ENCODE assay signal across 8 cellular contexts in the genomic region with DNA sequence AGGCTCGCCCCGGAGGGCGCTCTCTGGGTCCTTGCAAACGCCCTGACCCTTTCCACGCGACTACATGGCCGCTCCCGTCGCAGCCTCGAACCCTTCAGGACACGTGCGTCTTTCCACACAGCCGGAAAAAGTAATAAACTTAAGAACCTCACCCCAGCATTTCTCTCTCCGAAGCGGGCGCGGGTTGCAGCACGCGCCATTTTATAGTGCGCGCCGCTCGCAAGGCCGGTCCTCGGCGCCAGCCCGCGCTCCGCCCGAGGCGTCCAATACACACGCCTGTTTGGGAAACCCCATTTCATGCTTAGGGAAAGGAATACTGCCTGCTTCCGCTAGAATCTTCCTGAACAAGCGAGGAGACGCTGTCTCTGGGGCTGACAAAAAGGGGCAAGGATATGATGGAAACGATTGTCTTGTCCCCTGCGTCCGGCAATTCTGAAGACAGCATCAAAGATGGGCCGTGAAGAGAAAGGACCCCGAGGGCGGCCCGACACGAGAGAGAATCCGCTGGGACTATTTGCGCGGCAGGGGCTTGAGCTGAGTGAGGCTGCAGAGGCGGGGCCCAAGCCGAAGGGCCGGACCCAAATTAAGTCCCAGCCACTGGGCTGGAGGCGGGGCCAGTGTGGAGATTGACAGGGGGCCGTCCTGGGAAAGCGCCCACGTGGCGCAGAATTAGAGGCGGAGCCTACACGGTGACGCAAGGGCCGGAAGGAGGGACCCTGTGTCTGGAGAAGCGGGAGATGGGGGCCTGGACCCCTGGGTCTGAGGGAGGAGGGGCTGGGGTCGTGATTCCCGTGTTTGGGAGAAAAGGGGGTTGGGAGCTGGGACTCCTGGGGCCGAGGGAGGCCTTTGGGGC. TPM values are rescaled to one million over a fixed set of nuclear protein-coding genes. Genes with fewer than 3 reads are reported as not detected.
DNase-seq lines count a peak whose midpoint lies in the region; ATAC-seq, FAIRE-seq and TF ChIP-seq lines count a peak whose summit lies in the region.

No MANE protein-coding gene starts in this region.

- H3K36me3 ChIP-seq in astrocyte (ENCODE audit: insufficient read depth, low read length) (peaks cover 6% of the 10 kb centered on the region), uterus (no peaks in the 10 kb centered on the region)

- H3K9ac ChIP-seq in astrocyte (ENCODE audit: low read length) = peak overlapping the region; percentile 94

- peaks cover 36% of the 10 kb centered on the region for H4K20me1 ChIP-seq in astrocyte (ENCODE audit: insufficient read depth, low read length)

- H3K9me3 ChIP-seq in astrocyte (ENCODE audit: insufficient read depth, low read depth, low read length) (no peaks in the 10 kb centered on the region), right cardiac atrium (ENCODE audit: control insufficient read depth, low read length) (no peaks in the 10 kb centered on the region), uterus (no peaks in the 10 kb centered on the region)

- peak; percentile 89 for ATAC-seq in GM18505 (IDR thresholded peaks at IDR 0.05; ENCODE audit: unreplicated experiment)
- peak; percentile 81 for ATAC-seq in HG02973 (IDR thresholded peaks at IDR 0.05; ENCODE audit: unreplicated experiment)
- peak; percentile 99 to 100 for ATAC-seq in right cardiac atrium

- H3K27ac Mint-ChIP-seq in astrocyte (ENCODE audit: unreplicated experiment) = peak overlapping the region; percentile 100

- H3K27me3 Mint-ChIP-seq in astrocyte (ENCODE audit: low read depth, unreplicated experiment) = no peaks in the 10 kb centered on the region

- H3K27ac ChIP-seq in astrocyte (ENCODE audit: low read depth, low read length) (peak overlapping the region; percentile 99), right cardiac atrium (ENCODE audit: low read length) (peak overlapping the region; percentile 89), uterus (peak overlapping the region; percentile 97 to 98)

- TF ChIP-seq CTCF in astrocyte (IDR thresholded peaks at IDR 0.05; ENCODE audit: insufficient read depth, low read depth, low read length) (no peak), uterus (IDR thresholded peaks at IDR 0.05) (peak in 1 of 4 experiments; percentile 13)

- H3K4me3 ChIP-seq in astrocyte (ENCODE audit: insufficient read depth, low read depth, low read length) (peak overlapping the region; percentile 93), right cardiac atrium (ENCODE audit: low read length) (peak overlapping the region; percentile 94), uterus (peak overlapping the region; percentile 74 to 85)

- TF ChIP-seq POLR2A in GM18505 (IDR thresholded peaks at IDR 0.05; ENCODE audit: borderline replicate concordance, extremely low read depth, insufficient read depth, insufficient read length) (peak; percentile 99), uterus (IDR thresholded peaks at IDR 0.05) (peak; percentile 6 to 42)

- H2AFZ ChIP-seq in astrocyte (ENCODE audit: low read depth, low read length) = peak overlapping the region; percentile 85

- peaks cover 11% of the 10 kb centered on the region for H3K36me3 Mint-ChIP-seq in astrocyte (ENCODE audit: low read depth, unreplicated experiment)

- H3K27me3 ChIP-seq in astrocyte (ENCODE audit: insufficient read depth, low read length) = no peaks in the 10 kb centered on the region
- no peaks in the 10 kb centered on the region for H3K27me3 ChIP-seq in right cardiac atrium (ENCODE audit: control insufficient read depth, insufficient read depth)
- H3K27me3 ChIP-seq in uterus = no peaks in the 10 kb centered on the region

- peaks cover 11% of the 10 kb centered on the region for H3K4me1 Mint-ChIP-seq in astrocyte (ENCODE audit: low read depth, unreplicated experiment)

- FAIRE-seq in astrocyte (lab: Jason Lieb, UNC) = no peak

- under 1% methylated on average over 62 of the region's 62 CpGs for WGBS in right cardiac atrium

- peaks cover 12% of the 10 kb centered on the region for H3K4me1 ChIP-seq in astrocyte (ENCODE audit: insufficient read depth, low read length)
- H3K4me1 ChIP-seq in right cardiac atrium (ENCODE audit: control insufficient read depth, insufficient read depth, low read length) = peaks cover 6% of the 10 kb centered on the region
- H3K4me1 ChIP-seq in uterus = peaks cover 0 to 11% of the 10 kb centered on the region in 2 donors

- peak; percentile 99 for DNase-seq in NCI-H1930 (lab: John Stamatoyannopoulos, UW)
- DNase-seq in T-helper 22 cell (ENCODE audit: low read depth) = peak; percentile 94
- peak; percentile 96 for DNase-seq in astrocyte (ENCODE audit: low read depth)
- DNase-seq in right cardiac atrium = peak; percentile 100
- DNase-seq in pulmonary artery endothelial cell (ENCODE audit: low read depth, low spot score) = peak; percentile 93
- peak; percentile 98 to 99 for DNase-seq in uterus

- H3K9me3 Mint-ChIP-seq in astrocyte (ENCODE audit: unreplicated experiment) = peaks cover 3% of the 10 kb centered on the region

- peaks cover 43% of the 10 kb centered on the region for H3K79me2 ChIP-seq in astrocyte (ENCODE audit: insufficient read depth, low read length)

- intact Hi-C loops in right cardiac atrium (cut with DNase I) = no loop called here
- intact Hi-C loops in uterus (cut with DNase I; ENCODE audit: low total_unique reads) = no loop called here

- H3K4me2 ChIP-seq in astrocyte (ENCODE audit: low read length) = peak overlapping the region; percentile 94

- peak overlapping the region; percentile 100 for H3K4me3 Mint-ChIP-seq in astrocyte (ENCODE audit: unreplicated experiment)

RNA-seq across cellular contexts. Expression of gene ACP4, which starts 14.4 kb away (rescaled TPM):
- total RNA-seq in astrocyte (not detected in 2 replicates), right cardiac atrium (not detected), pulmonary artery endothelial cell (not detected in 2 replicates), uterus (not detected)
- polyA plus RNA-seq in right cardiac atrium = not detected

RNA-seq across cellular contexts. Expression of gene KLK1, which starts 18.9 kb away (rescaled TPM):
- total RNA-seq in astrocyte (not detected in 2 replicates), right cardiac atrium (under 1 TPM in 2 of 4 donors, not detected in 2; 0.54 to 0.82 TPM), pulmonary artery endothelial cell (not detected in 2 replicates), uterus (under 1 TPM in 1 of 4 donors, not detected in 3; 0.82 TPM)
- polyA plus RNA-seq in right cardiac atrium = 0.18 TPM

RNA-seq across cellular contexts. Expression of gene KLK15, which starts 28.7 kb away (rescaled TPM):
- total RNA-seq in astrocyte (not detected in 2 replicates), right cardiac atrium (not detected), pulmonary artery endothelial cell (not detected in 2 replicates), uterus (not detected)
- not detected for polyA plus RNA-seq in right cardiac atrium

RNA-seq across cellular contexts. Expression of gene GPR32, which starts 34.4 kb away (rescaled TPM):
- total RNA-seq in astrocyte (not detected in 2 replicates), right cardiac atrium (not detected), pulmonary artery endothelial cell (not detected in 2 replicates), uterus (not detected)
- polyA plus RNA-seq in right cardiac atrium = not detected

RNA-seq across cellular contexts. Expression of gene KLK3, which starts 50.1 kb away (rescaled TPM):
- total RNA-seq in astrocyte = not detected in 2 replicates
- not detected for total RNA-seq in right cardiac atrium
- not detected for polyA plus RNA-seq in right cardiac atrium
- total RNA-seq in pulmonary artery endothelial cell = not detected in 2 replicates
- total RNA-seq in uterus = 1 to 10 TPM in 1 of 4 donors, not detected in 3; 1.4 TPM

Comparison
In these comparisons a context has a peak if more than half of its experiments do, and no peak if none do; other contexts are left out.
1. Peak in every context shown above with its lines: DNase-seq, ATAC-seq, H3K4me3 ChIP-seq and H3K27ac ChIP-seq.